In genomic region chr14:77238996-77239395, GRCh38 we compare ENCODE assay signal across 1 cellular context.
TF ChIP-seq lines count a peak whose summit lies in the region.

No MANE protein-coding gene starts in this region.

TF ChIP-seq in K562, 482 proteins besides CTCF, POLR2A, EP300 and RAD21:
- TF ChIP-seq, protein P1, sequence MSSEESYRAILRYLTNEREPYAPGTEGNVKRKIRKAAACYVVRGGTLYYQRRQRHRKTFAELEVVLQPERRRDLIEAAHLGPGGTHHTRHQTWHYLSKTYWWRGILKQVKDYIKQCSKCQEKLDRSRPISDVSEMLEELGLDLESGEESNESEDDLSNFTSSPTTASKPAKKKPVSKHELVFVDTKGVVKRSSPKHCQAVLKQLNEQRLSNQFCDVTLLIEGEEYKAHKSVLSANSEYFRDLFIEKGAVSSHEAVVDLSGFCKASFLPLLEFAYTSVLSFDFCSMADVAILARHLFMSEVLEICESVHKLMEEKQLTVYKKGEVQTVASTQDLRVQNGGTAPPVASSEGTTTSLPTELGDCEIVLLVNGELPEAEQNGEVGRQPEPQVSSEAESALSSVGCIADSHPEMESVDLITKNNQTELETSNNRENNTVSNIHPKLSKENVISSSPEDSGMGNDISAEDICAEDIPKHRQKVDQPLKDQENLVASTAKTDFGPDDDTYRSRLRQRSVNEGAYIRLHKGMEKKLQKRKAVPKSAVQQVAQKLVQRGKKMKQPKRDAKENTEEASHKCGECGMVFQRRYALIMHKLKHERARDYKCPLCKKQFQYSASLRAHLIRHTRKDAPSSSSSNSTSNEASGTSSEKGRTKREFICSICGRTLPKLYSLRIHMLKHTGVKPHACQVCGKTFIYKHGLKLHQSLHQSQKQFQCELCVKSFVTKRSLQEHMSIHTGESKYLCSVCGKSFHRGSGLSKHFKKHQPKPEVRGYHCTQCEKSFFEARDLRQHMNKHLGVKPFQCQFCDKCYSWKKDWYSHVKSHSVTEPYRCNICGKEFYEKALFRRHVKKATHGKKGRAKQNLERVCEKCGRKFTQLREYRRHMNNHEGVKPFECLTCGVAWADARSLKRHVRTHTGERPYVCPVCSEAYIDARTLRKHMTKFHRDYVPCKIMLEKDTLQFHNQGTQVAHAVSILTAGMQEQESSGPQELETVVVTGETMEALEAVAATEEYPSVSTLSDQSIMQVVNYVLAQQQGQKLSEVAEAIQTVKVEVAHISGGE (CRISPR knock-in tag; IDR thresholded peaks at IDR 0.05), result no peak
